8 cellular contexts compared by ENCODE assay signal in the genomic region with DNA sequence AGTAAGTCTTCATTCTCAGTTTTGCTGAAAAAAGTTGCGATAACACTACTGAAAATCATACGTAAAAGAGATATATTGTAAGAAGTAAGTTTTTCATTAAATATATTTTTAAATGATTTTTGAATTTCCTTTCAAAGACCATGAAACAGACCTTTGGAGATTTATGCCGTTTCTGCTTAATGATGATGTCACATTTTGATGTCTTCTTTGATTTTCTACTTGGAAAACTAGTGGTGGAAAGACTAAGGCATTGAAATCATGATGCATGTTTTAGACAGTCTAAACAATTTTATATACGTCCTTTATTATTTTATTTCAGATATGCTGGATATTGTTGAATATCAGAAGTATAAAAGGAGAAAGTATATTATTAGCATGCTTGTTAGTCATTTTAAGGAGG. TPM values are rescaled to one million over a fixed set of nuclear protein-coding genes. Genes with fewer than 3 reads are reported as not detected.
"Had no signal": no experiment of that assay in that cellular context is flagged by ENCODE, and none has a peak within 500 bp of the region (broad histone marks: within the 10 kb centered on the region; RNA-seq: fewer than 3 reads in every experiment).

No MANE protein-coding gene starts in this region.

- H3K4me3 ChIP-seq: K562 had no signal

- H3K27ac Mint-ChIP-seq: IgD-negative memory B cell had no signal

- FAIRE-seq: HTR-8/SVneo, K562 had no signal

- H3K27me3 Mint-ChIP-seq: IgD-negative memory B cell had no signal

- DNase-seq: IMR-90, KBM-7, KG1 had no signal

- H3K4me3 Mint-ChIP-seq: IgD-negative memory B cell had no signal

- H3K27ac ChIP-seq: HL-60 had no signal

- H3K36me3 Mint-ChIP-seq: IgD-negative memory B cell had no signal

- ATAC-seq: K562 had no signal

- H3K4me1 Mint-ChIP-seq: IgD-negative memory B cell had no signal

RNA-seq across cellular contexts. Expression of a gene that starts 33.7 kb away (rescaled TPM):
- total RNA-seq: HT-29 had no signal
- polyA plus RNA-seq: IgD-negative memory B cell had no signal
